7 cellular contexts compared by ENCODE assay signal in the genomic region with DNA sequence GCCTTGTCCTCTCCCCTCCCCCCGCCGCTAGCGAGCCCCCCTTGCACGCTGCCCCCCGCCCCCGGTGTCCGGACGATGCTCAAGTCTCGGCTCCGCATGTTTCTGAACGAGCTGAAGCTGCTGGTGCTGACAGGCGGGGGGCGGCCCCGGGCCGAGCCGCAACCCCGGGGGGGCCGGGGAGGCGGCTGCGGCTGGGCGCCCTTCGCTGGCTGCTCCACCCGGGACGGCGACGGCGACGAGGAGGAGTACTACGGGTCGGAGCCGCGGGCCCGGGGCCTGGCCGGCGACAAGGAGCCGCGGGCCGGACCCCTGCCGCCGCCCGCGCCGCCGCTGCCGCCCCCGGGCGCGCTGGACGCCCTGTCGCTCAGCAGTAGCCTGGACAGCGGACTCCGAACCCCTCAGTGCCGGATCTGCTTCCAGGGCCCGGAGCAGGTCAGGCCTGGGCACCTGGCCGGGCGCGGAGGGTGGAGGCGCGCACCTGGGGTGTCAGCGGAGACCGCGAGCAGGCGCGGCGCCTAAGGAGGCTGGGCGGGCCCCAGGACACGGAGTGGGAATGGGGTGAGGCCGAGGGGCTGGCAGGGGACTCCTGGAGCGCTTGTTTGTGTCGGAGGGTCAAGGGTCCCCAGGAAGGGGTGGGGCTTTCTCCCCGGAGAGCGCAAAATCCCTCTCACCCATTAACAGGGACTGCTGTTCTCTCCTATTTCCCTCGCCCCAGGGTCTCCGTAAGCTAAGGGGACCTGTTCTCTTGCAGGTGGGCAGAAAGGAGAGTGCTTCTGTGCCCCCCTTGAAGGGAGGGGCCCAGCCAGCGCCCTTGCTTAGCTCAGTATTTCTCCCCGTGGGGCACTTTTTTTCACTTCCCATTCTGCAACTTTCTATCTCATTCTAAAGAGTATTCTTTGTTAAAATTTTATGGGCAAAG. TPM values are rescaled to one million over a fixed set of nuclear protein-coding genes. Genes with fewer than 3 reads are reported as not detected.
DNase-seq lines count a peak whose midpoint lies in the region; ATAC-seq and TF ChIP-seq lines count a peak whose summit lies in the region.

No MANE protein-coding gene starts in this region.

- H3K4me2 ChIP-seq in GM23248 (ENCODE audit: unreplicated experiment): peak overlapping the region; percentile 19

- no peaks in the 10 kb centered on the region for H4K20me1 ChIP-seq in GM23248 (ENCODE audit: insufficient read depth)

- H3K9ac ChIP-seq in GM23248: no peak overlapping the region

- peak; percentile 25 for ATAC-seq in left lobe of liver
- no peak for ATAC-seq in GM21526 (IDR thresholded peaks at IDR 0.05; ENCODE audit: low FRiP score, unreplicated experiment)

- peaks cover 22% of the 10 kb centered on the region for H3K27me3 ChIP-seq in GM23248 (replicated peaks; ENCODE audit: insufficient read depth)
- no peaks in the 10 kb centered on the region for H3K27me3 ChIP-seq in Peyer's patch
- H3K27me3 ChIP-seq in brain microvascular endothelial cell (replicated peaks): no peaks in the 10 kb centered on the region
- no peaks in the 10 kb centered on the region for H3K27me3 ChIP-seq in testis

- no peak overlapping the region for H2AFZ ChIP-seq in GM23248

- intact Hi-C loops in testis (cut with DNase I; ENCODE audit: low total_unique reads): no loop called here

- in situ Hi-C loops in GM23248 (cut with MboI) (no loop called here), brain microvascular endothelial cell (cut with HindIII; ENCODE audit: low pct_ligation_motif_present, low sequenced_read_pairs) (no loop called here)

- H3K4me1 ChIP-seq in GM23248 (ENCODE audit: insufficient read depth): peaks cover 4% of the 10 kb centered on the region; the same call in 1 of the 2 replicates
- peaks cover 0 to 34% (median 4%) of the 10 kb centered on the region in 4 donors for H3K4me1 ChIP-seq in Peyer's patch
- peaks cover 27% of the 10 kb centered on the region for H3K4me1 ChIP-seq in testis

- peaks cover 14% of the 10 kb centered on the region for H3K79me2 ChIP-seq in GM23248 (ENCODE audit: insufficient read depth)

- TF ChIP-seq POLR2A in Peyer's patch (IDR thresholded peaks at IDR 0.05) (peak; percentile 26 to 35), testis (IDR thresholded peaks at IDR 0.05) (no peak)

- no peak for TF ChIP-seq CTCF in Peyer's patch (IDR thresholded peaks at IDR 0.05)
- TF ChIP-seq CTCF in brain microvascular endothelial cell (IDR thresholded peaks at IDR 0.05; ENCODE audit: low read depth, low read length, missing control alignments): no peak
- TF ChIP-seq CTCF in testis (IDR thresholded peaks at IDR 0.05): no peak

- WGBS in GM23248 (ENCODE audit: low coverage in 1 of 2, low lambda C conversion rate in 2 of 2, missing lambda C conversion rate in 2 of 2), 2 experiments: 8% methylated on average over 33 to 71 of the region's 76 CpGs
- 2 to 16% methylated on average over 10 to 51 of the region's 76 CpGs for WGBS in testis, 2 donors

- H3K9me3 ChIP-seq in GM23248 (ENCODE audit: low read depth): no peaks in the 10 kb centered on the region
- H3K9me3 ChIP-seq in Peyer's patch: no peaks in the 10 kb centered on the region
- H3K9me3 ChIP-seq in testis: no peaks in the 10 kb centered on the region

- H3K9me2 ChIP-seq in GM23248 (ENCODE audit: insufficient read depth): no peaks in the 10 kb centered on the region

- H3K4me3 ChIP-seq in GM23248 (peak overlapping the region; percentile 36), Peyer's patch (peak overlapping the region; percentile 73 to 89 (median 80)), brain microvascular endothelial cell (ENCODE audit: low read depth, low read length) (peak overlapping the region; percentile 49), testis (peak overlapping the region; percentile 70 to 71)

- H3K36me3 ChIP-seq in GM23248 (ENCODE audit: low read depth) (no peaks in the 10 kb centered on the region), Peyer's patch (peaks cover 0 to 15% (median 0%) of the 10 kb centered on the region in 3 donors), brain microvascular endothelial cell (replicated peaks) (no peaks in the 10 kb centered on the region), testis (ENCODE audit: low read depth, missing control alignments) (no peaks in the 10 kb centered on the region)

- H3F3A ChIP-seq in GM23248 (ENCODE audit: insufficient read depth): peaks cover 11% of the 10 kb centered on the region

- H3K27ac ChIP-seq in GM23248 (no peak overlapping the region), Peyer's patch (peak overlapping the region; percentile 65 to 90 (median 84)), brain microvascular endothelial cell (no peak overlapping the region), testis (no peak overlapping the region)

- DNase-seq in GM23248 (peak; percentile 36), Peyer's patch (peak; percentile 49 to 80 (median 76)), brain microvascular endothelial cell (no peak), left lobe of liver (ENCODE audit: low spot score) (peak; percentile 65), testis (no peak), GOT3 (lab: John Stamatoyannopoulos, UW) (no peak)

RNA-seq across cellular contexts. Expression of gene MARCHF9, which starts 0.8 kb away (rescaled TPM):
- 0.97 and 1.4 TPM in 2 replicates for total RNA-seq in GM23248 (2014; rRNA removed; shearing (Covaris generic))
- 0.18 TPM in 1 of 2 replicates, not detected in the other for polyA plus RNA-seq in GM23248 (2016; fragmentation: Nextera tagmentation; extraction: Ambion mirVana)
- 10 to 100 TPM in 2 of 4 donors, 1 to 10 TPM in 2; 7.4 to 17.2 (median 10.6) TPM for total RNA-seq in Peyer's patch
- 3.6 TPM for total RNA-seq in left lobe of liver
- total RNA-seq in testis: 10 to 100 TPM in 1 of 2 donors, 1 to 10 TPM in 1; 9.2 to 15.1 TPM
- 8.4 TPM for polyA plus RNA-seq in testis (ENCODE audit: insufficient read depth, low read depth, low replicate concordance)

RNA-seq across cellular contexts. Expression of gene CDK4, which starts 3.6 kb away (rescaled TPM):
- total RNA-seq in GM23248 (2014; rRNA removed; shearing (Covaris generic)): 133 and 152 TPM in 2 replicates
- 123 and 137 TPM in 2 replicates for polyA plus RNA-seq in GM23248 (2016; fragmentation: Nextera tagmentation; extraction: Ambion mirVana)
- 10 to 100 TPM; 14.7 to 97.4 (median 28.8) TPM for total RNA-seq in Peyer's patch
- 30.8 TPM for total RNA-seq in left lobe of liver
- total RNA-seq in testis: 10 to 100 TPM; 47.0 to 73.5 TPM
- polyA plus RNA-seq in testis (ENCODE audit: insufficient read depth, low read depth, low replicate concordance): 64.4 TPM

RNA-seq across cellular contexts. Expression of gene TSPAN31, which starts 10.9 kb away (rescaled TPM):
- total RNA-seq in GM23248 (2014; rRNA removed; shearing (Covaris generic)): 70.8 and 112 TPM in 2 replicates
- polyA plus RNA-seq in GM23248 (2016; fragmentation: Nextera tagmentation; extraction: Ambion mirVana) (47.2 and 48.4 TPM in 2 replicates), testis (ENCODE audit: insufficient read depth, low read depth, low replicate concordance) (30.8 TPM)
- total RNA-seq in Peyer's patch (10 to 100 TPM; 45.7 to 65.7 (median 55.6) TPM), left lobe of liver (18.2 TPM), testis (10 to 100 TPM; 25.4 to 33.0 TPM)

RNA-seq across cellular contexts. Expression of gene CYP27B1, which starts 11.2 kb away (rescaled TPM):
- total RNA-seq in GM23248 (2014; rRNA removed; shearing (Covaris generic)): 0.86 and 1.0 TPM in 2 replicates
- polyA plus RNA-seq in GM23248 (2016; fragmentation: Nextera tagmentation; extraction: Ambion mirVana) (0.42 and 0.78 TPM in 2 replicates), testis (ENCODE audit: insufficient read depth, low read depth, low replicate concordance) (2.2 TPM)
- total RNA-seq in Peyer's patch (1 to 10 TPM in 1 of 4 donors, not detected in 3; 1.7 TPM), left lobe of liver (0.45 TPM), testis (10 to 100 TPM in 1 of 2 donors, 1 to 10 TPM in 1; 3.9 to 30.2 TPM)

RNA-seq across cellular contexts. Expression of gene METTL1, which starts 16.2 kb away (rescaled TPM):
- 3.7 and 7.3 TPM in 2 replicates for total RNA-seq in GM23248 (2014; rRNA removed; shearing (Covaris generic))
- 29.8 and 33.2 TPM in 2 replicates for polyA plus RNA-seq in GM23248 (2016; fragmentation: Nextera tagmentation; extraction: Ambion mirVana)
- 10 to 100 TPM in 1 of 4 donors, 1 to 10 TPM in 3; 1.2 to 26.4 (median 8.0) TPM for total RNA-seq in Peyer's patch
- 9.7 TPM for total RNA-seq in left lobe of liver
- total RNA-seq in testis: 10 to 100 TPM; 16.7 to 22.8 TPM
- 28.8 TPM for polyA plus RNA-seq in testis (ENCODE audit: insufficient read depth, low read depth, low replicate concordance)

Comparison
In these comparisons a context has a peak if more than half of its experiments do, and no peak if none do; other contexts are left out.
1. DNase-seq: peak in GM23248 (single experiment), Peyer's patch (3 of 3) and left lobe of liver (single experiment); none in brain microvascular endothelial cell (single experiment), testis (single experiment) and GOT3 (single experiment).
2. H3K27ac ChIP-seq: peak in Peyer's patch (4 of 4); none in GM23248 (single experiment), brain microvascular endothelial cell (single experiment) and testis (0 of 2).
3. Peak in every context shown above with its lines, with median percentiles within 50 percentile points of each other: H3K4me3 ChIP-seq.